1 cellular context compared by ENCODE assay signal in the genomic region with DNA sequence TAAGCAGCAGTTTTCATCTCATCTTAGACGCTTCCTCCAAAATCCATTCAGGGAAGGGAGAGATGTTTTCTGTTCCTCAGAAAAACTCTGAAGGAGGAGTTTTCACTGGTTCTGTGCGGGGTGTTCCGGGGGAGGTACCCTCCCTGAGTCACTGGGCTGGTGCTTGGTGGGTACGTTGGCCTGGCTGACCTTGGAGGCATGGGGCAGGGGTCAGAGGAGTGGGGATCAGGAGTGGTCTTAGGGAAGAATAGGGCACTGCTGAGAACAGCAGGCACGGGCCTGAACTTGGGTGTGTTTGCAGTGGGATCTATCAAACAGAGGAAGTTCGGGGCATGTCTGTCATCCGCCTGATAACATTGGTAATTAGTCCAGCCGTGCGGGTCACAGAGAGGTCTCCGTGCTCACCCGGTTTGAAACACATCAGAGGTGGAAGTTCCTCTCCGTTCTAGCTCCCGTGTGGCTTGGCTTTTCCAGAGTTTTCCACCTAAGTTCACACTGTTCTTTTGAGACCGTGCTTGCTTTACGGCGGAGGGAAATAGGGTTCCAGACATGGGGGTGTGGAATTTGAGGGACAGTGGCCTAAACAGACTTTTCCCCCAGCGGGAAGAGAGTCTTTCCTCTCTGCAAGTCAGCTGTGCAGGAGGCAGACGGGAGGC.
TF ChIP-seq lines count a peak whose summit lies in the region.

No MANE protein-coding gene starts in this region.

TF ChIP-seq in HepG2, 621 proteins besides CTCF, POLR2A, EP300 and RAD21 (continued from another document and continues in another):
- TF ChIP-seq ZNF644 (CRISPR knock-in tag; IDR thresholded peaks at IDR 0.05; ENCODE audit: low read depth) (no peak), NPAS2 (CRISPR knock-in tag; IDR thresholded peaks at IDR 0.05; ENCODE audit: borderline replicate concordance) (no peak), ISX (CRISPR knock-in tag; conservative IDR thresholded peaks at IDR 0.05) (no peak), ZBTB20 (CRISPR knock-in tag; IDR thresholded peaks at IDR 0.05; ENCODE audit: borderline replicate concordance, low read depth) (no peak), SP4 (CRISPR knock-in tag; IDR thresholded peaks at IDR 0.05) (peak; percentile 56; the same call in 1 of the 2 replicates), KLF12 (CRISPR knock-in tag; IDR thresholded peaks at IDR 0.05; ENCODE audit: borderline replicate concordance) (no peak), ARNTL (CRISPR knock-in tag; IDR thresholded peaks at IDR 0.05) (no peak), ZNF678 (CRISPR knock-in tag; IDR thresholded peaks at IDR 0.05) (peak; percentile 1; the same call in 1 of the 2 replicates), ZNF446 (CRISPR knock-in tag; IDR thresholded peaks at IDR 0.05) (0 out of 2 replicates have a peak, but pooled peaks have one; percentile 54), ZNF317 (CRISPR knock-in tag; IDR thresholded peaks at IDR 0.05) (no peak), ZNF468 (CRISPR knock-in tag; IDR thresholded peaks at IDR 0.05) (no peak), ZNF563 (CRISPR knock-in tag; IDR thresholded peaks at IDR 0.05) (peak; percentile 56; the same call in 1 of the 2 replicates), HOXA9 (CRISPR knock-in tag; IDR thresholded peaks at IDR 0.05; ENCODE audit: borderline replicate concordance) (0 out of 2 replicates have a peak, but pooled peaks have one; percentile 2), ZNF136 (CRISPR knock-in tag; IDR thresholded peaks at IDR 0.05; ENCODE audit: low read depth) (no peak), NCOA5 (CRISPR knock-in tag; IDR thresholded peaks at IDR 0.05) (no peak), HNF4A (CRISPR knock-in tag; IDR thresholded peaks at IDR 0.05) (peak; percentile 7; the same call in 1 of the 2 replicates), ZBTB7B (CRISPR knock-in tag; IDR thresholded peaks at IDR 0.05) (0 out of 2 replicates have a peak, but pooled peaks have one; percentile 19), ZNF232 (CRISPR knock-in tag; IDR thresholded peaks at IDR 0.05; ENCODE audit: borderline replicate concordance) (0 out of 2 replicates have a peak, but pooled peaks have one; percentile 0), ZNF260 (CRISPR knock-in tag; IDR thresholded peaks at IDR 0.05; ENCODE audit: borderline replicate concordance, low read depth) (no peak), ZNF207 (IDR thresholded peaks at IDR 0.05; ENCODE audit: borderline replicate concordance) (no peak), ZNF772 (CRISPR knock-in tag; IDR thresholded peaks at IDR 0.05) (peak; percentile 40), NR2F6 (IDR thresholded peaks at IDR 0.05) (no peak), NR2F6 (CRISPR knock-in tag; IDR thresholded peaks at IDR 0.05) (0 out of 2 replicates have a peak, but pooled peaks have one; percentile 50), NAIF1 (CRISPR knock-in tag; IDR thresholded peaks at IDR 0.05; ENCODE audit: borderline replicate concordance) (no peak), ZNF589 (CRISPR knock-in tag; conservative IDR thresholded peaks at IDR 0.05) (no peak), HNRNPH1 (optimal IDR thresholded peaks at IDR 0.05; ENCODE audit: low read depth, low read length) (no peak), PHF5A (CRISPR knock-in tag; IDR thresholded peaks at IDR 0.05; ENCODE audit: low read depth, unreplicated experiment) (no peak), FOXA3 (CRISPR knock-in tag; IDR thresholded peaks at IDR 0.05) (no peak), ZNF143 (CRISPR knock-in tag; IDR thresholded peaks at IDR 0.05) (0 out of 2 replicates have a peak, but pooled peaks have one; percentile 10)
- TF ChIP-seq, protein P1, sequence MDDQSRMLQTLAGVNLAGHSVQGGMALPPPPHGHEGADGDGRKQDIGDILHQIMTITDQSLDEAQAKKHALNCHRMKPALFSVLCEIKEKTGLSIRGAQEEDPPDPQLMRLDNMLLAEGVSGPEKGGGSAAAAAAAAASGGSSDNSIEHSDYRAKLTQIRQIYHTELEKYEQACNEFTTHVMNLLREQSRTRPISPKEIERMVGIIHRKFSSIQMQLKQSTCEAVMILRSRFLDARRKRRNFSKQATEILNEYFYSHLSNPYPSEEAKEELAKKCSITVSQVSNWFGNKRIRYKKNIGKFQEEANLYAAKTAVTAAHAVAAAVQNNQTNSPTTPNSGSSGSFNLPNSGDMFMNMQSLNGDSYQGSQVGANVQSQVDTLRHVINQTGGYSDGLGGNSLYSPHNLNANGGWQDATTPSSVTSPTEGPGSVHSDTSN (CRISPR knock-in tag; IDR thresholded peaks at IDR 0.05; ENCODE audit: borderline replicate concordance): no peak
- TF ChIP-seq, protein P2, sequence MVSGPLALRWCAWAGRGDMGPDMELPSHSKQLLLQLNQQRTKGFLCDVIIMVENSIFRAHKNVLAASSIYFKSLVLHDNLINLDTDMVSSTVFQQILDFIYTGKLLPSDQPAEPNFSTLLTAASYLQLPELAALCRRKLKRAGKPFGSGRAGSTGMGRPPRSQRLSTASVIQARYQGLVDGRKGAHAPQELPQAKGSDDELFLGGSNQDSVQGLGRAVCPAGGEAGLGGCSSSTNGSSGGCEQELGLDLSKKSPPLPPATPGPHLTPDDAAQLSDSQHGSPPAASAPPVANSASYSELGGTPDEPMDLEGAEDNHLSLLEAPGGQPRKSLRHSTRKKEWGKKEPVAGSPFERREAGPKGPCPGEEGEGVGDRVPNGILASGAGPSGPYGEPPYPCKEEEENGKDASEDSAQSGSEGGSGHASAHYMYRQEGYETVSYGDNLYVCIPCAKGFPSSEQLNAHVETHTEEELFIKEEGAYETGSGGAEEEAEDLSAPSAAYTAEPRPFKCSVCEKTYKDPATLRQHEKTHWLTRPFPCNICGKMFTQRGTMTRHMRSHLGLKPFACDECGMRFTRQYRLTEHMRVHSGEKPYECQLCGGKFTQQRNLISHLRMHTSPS (CRISPR knock-in tag; IDR thresholded peaks at IDR 0.05; ENCODE audit: low read depth): 0 out of 2 replicates have a peak, but pooled peaks have one; percentile 15
- TF ChIP-seq, protein P3, sequence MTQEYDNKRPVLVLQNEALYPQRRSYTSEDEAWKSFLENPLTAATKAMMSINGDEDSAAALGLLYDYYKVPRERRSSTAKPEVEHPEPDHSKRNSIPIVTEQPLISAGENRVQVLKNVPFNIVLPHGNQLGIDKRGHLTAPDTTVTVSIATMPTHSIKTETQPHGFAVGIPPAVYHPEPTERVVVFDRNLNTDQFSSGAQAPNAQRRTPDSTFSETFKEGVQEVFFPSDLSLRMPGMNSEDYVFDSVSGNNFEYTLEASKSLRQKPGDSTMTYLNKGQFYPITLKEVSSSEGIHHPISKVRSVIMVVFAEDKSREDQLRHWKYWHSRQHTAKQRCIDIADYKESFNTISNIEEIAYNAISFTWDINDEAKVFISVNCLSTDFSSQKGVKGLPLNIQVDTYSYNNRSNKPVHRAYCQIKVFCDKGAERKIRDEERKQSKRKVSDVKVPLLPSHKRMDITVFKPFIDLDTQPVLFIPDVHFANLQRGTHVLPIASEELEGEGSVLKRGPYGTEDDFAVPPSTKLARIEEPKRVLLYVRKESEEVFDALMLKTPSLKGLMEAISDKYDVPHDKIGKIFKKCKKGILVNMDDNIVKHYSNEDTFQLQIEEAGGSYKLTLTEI (CRISPR knock-in tag; conservative IDR thresholded peaks at IDR 0.05): no peak
- TF ChIP-seq, protein P4, sequence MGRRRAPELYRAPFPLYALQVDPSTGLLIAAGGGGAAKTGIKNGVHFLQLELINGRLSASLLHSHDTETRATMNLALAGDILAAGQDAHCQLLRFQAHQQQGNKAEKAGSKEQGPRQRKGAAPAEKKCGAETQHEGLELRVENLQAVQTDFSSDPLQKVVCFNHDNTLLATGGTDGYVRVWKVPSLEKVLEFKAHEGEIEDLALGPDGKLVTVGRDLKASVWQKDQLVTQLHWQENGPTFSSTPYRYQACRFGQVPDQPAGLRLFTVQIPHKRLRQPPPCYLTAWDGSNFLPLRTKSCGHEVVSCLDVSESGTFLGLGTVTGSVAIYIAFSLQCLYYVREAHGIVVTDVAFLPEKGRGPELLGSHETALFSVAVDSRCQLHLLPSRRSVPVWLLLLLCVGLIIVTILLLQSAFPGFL (CRISPR knock-in tag; IDR thresholded peaks at IDR 0.05): no peak
- TF ChIP-seq, protein P5, sequence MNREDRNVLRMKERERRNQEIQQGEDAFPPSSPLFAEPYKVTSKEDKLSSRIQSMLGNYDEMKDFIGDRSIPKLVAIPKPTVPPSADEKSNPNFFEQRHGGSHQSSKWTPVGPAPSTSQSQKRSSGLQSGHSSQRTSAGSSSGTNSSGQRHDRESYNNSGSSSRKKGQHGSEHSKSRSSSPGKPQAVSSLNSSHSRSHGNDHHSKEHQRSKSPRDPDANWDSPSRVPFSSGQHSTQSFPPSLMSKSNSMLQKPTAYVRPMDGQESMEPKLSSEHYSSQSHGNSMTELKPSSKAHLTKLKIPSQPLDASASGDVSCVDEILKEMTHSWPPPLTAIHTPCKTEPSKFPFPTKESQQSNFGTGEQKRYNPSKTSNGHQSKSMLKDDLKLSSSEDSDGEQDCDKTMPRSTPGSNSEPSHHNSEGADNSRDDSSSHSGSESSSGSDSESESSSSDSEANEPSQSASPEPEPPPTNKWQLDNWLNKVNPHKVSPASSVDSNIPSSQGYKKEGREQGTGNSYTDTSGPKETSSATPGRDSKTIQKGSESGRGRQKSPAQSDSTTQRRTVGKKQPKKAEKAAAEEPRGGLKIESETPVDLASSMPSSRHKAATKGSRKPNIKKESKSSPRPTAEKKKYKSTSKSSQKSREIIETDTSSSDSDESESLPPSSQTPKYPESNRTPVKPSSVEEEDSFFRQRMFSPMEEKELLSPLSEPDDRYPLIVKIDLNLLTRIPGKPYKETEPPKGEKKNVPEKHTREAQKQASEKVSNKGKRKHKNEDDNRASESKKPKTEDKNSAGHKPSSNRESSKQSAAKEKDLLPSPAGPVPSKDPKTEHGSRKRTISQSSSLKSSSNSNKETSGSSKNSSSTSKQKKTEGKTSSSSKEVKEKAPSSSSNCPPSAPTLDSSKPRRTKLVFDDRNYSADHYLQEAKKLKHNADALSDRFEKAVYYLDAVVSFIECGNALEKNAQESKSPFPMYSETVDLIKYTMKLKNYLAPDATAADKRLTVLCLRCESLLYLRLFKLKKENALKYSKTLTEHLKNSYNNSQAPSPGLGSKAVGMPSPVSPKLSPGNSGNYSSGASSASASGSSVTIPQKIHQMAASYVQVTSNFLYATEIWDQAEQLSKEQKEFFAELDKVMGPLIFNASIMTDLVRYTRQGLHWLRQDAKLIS (CRISPR knock-in tag; IDR thresholded peaks at IDR 0.05): no peak
- TF ChIP-seq, protein P6, sequence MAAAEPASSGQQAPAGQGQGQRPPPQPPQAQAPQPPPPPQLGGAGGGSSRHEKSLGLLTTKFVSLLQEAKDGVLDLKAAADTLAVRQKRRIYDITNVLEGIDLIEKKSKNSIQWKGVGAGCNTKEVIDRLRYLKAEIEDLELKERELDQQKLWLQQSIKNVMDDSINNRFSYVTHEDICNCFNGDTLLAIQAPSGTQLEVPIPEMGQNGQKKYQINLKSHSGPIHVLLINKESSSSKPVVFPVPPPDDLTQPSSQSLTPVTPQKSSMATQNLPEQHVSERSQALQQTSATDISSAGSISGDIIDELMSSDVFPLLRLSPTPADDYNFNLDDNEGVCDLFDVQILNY (CRISPR knock-in tag; conservative IDR thresholded peaks at IDR 0.05): no peak
- TF ChIP-seq, protein P7, sequence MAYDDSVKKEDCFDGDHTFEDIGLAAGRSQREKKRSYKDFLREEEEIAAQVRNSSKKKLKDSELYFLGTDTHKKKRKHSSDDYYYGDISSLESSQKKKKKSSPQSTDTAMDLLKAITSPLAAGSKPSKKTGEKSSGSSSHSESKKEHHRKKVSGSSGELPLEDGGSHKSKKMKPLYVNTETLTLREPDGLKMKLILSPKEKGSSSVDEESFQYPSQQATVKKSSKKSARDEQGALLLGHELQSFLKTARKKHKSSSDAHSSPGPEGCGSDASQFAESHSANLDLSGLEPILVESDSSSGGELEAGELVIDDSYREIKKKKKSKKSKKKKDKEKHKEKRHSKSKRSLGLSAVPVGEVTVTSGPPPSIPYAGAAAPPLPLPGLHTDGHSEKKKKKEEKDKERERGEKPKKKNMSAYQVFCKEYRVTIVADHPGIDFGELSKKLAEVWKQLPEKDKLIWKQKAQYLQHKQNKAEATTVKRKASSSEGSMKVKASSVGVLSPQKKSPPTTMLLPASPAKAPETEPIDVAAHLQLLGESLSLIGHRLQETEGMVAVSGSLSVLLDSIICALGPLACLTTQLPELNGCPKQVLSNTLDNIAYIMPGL (CRISPR knock-in tag; IDR thresholded peaks at IDR 0.05; ENCODE audit: borderline replicate concordance in 1 of 2, low read depth in 1 of 2): no peak
- TF ChIP-seq, protein P8, sequence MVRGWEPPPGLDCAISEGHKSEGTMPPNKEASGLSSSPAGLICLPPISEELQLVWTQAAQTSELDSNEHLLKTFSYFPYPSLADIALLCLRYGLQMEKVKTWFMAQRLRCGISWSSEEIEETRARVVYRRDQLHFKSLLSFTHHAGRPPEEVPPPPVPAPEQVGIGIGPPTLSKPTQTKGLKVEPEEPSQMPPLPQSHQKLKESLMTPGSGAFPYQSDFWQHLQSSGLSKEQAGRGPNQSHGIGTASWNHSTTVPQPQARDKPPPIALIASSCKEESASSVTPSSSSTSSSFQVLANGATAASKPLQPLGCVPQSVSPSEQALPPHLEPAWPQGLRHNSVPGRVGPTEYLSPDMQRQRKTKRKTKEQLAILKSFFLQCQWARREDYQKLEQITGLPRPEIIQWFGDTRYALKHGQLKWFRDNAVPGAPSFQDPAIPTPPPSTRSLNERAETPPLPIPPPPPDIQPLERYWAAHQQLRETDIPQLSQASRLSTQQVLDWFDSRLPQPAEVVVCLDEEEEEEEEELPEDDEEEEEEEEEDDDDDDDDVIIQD (CRISPR knock-in tag; IDR thresholded peaks at IDR 0.05; ENCODE audit: low read depth): no peak
- TF ChIP-seq, protein P9, sequence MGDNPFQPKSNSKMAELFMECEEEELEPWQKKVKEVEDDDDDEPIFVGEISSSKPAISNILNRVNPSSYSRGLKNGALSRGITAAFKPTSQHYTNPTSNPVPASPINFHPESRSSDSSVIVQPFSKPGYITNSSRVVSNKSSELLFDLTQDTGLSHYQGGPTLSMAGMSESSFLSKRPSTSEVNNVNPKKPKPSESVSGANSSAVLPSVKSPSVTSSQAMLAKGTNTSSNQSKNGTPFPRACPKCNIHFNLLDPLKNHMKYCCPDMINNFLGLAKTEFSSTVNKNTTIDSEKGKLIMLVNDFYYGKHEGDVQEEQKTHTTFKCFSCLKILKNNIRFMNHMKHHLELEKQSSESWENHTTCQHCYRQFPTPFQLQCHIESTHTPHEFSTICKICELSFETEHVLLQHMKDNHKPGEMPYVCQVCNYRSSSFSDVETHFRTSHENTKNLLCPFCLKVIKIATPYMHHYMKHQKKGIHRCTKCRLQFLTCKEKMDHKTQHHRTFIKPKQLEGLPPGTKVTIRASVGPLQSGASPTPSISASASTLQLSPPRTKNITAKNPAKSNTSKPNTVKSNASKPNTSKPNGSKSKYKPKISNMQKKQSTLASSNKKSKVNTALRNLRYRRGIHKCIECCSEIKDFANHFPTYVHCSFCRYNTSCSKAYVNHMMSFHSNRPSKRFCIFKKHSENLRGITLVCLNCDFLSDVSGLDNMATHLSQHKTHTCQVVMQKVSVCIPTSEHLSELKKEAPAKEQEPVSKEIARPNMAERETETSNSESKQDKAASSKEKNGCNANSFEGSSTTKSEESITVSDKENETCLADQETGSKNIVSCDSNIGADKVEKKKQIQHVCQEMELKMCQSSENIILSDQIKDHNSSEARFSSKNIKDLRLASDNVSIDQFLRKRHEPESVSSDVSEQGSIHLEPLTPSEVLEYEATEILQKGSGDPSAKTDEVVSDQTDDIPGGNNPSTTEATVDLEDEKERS (CRISPR knock-in tag; IDR thresholded peaks at IDR 0.05): no peak
- TF ChIP-seq, protein P10, sequence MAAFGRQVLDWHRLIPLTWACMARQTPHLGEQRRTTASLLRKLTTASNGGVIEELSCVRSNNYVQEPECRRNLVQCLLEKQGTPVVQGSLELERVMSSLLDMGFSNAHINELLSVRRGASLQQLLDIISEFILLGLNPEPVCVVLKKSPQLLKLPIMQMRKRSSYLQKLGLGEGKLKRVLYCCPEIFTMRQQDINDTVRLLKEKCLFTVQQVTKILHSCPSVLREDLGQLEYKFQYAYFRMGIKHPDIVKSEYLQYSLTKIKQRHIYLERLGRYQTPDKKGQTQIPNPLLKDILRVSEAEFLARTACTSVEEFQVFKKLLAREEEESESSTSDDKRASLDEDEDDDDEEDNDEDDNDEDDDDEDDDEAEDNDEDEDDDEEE (CRISPR knock-in tag; IDR thresholded peaks at IDR 0.05): no peak
